Comparison of ENCODE assay signal across 35 cellular contexts in genomic region chr17:12352127-12352526, GRCh38.
"Had no signal": no experiment of that assay in that cellular context is flagged by ENCODE, and none has a peak within 500 bp of the region (broad histone marks: within the 10 kb centered on the region; RNA-seq: fewer than 3 reads in every experiment).

No MANE protein-coding gene starts in this region.

- H3K27ac Mint-ChIP-seq: activated B cell treated with CpG ODN at 0.5 μM for 24 hours; activated CD4-positive, alpha-beta memory T cell treated with anti-CD3 and anti-CD28 coated beads, Interleukin-2, amount 10 ng/mL, durations not matched to agents 7 days and 5 days; activated CD8-positive, alpha-beta memory T cell treated with anti-CD3 and anti-CD28 coated beads, Interleukin-2, amount 10 ng/mL, durations not matched to agents 7 days and 5 days; activated CD8-positive, alpha-beta T cell treated with anti-CD3 and anti-CD28 coated beads, Interleukin-2, amount 10 ng/mL, durations not matched to agents 7 days and 5 days; activated naive CD4-positive, alpha-beta T cell treated with anti-CD3 and anti-CD28 coated beads, Interleukin-2, amount 10 ng/mL, durations not matched to agents 7 days and 5 days; activated naive CD4-positive, alpha-beta T cell treated with anti-CD3 and anti-CD28 coated beads, Interleukin-2, amount 50 U/mL, for 24 hours; activated naive CD8-positive, alpha-beta T cell; activated naive CD8-positive, alpha-beta T cell treated with anti-CD3 and anti-CD28 coated beads, Interleukin-2, amount 10 ng/mL, durations not matched to agents 7 days and 5 days; activated naive CD8-positive, alpha-beta T cell treated with anti-CD3 and anti-CD28 coated beads, Interleukin-2, amount 50 U/mL, for 24 hours; activated T-cell treated with anti-CD3 and anti-CD28 coated beads, Interleukin-2, amount 50 U/mL, for 24 hours; activated T-helper 2 cell treated with anti-CD3 and anti-CD28 coated beads, Interferon-gamma antibody, Interleukin-2, Interleukin-4, amounts not matched to agents 10 μg/mL and 5 μg/mL and 100 μg/mL, durations not matched to agents 14 hours and 24 hours and 36 hours; brain; T-helper 1 cell treated with Interleukin-12 subunit alpha and Interleukin-12 subunit beta and Interleukin-4 antibody, amounts not matched to agents 30 μg/mL and 1 μg/mL, for 36 hours; T-helper 2 cell treated with Interferon-gamma antibody and Interleukin-4, amounts not matched to agents 5 μg/mL and 100 μg/mL, for 36 hours had no signal

- H3K27ac ChIP-seq: ascending aorta, cardiac muscle cell, VCaP had no signal

- H3K4me1 Mint-ChIP-seq: activated B cell treated with CpG ODN at 0.5 μM for 24 hours; activated CD4-positive, alpha-beta memory T cell treated with anti-CD3 and anti-CD28 coated beads, Interleukin-2, amount 10 ng/mL, durations not matched to agents 7 days and 5 days; activated CD8-positive, alpha-beta memory T cell treated with anti-CD3 and anti-CD28 coated beads, Interleukin-2, amount 10 ng/mL, durations not matched to agents 7 days and 5 days; activated naive CD4-positive, alpha-beta T cell treated with anti-CD3 and anti-CD28 coated beads, Interleukin-2, amount 10 ng/mL, durations not matched to agents 7 days and 5 days; activated naive CD4-positive, alpha-beta T cell treated with anti-CD3 and anti-CD28 coated beads, Interleukin-2, amount 50 U/mL, for 24 hours; activated naive CD8-positive, alpha-beta T cell treated with anti-CD3 and anti-CD28 coated beads, Interleukin-2, amount 10 ng/mL, durations not matched to agents 7 days and 5 days; activated naive CD8-positive, alpha-beta T cell treated with anti-CD3 and anti-CD28 coated beads, Interleukin-2, amount 50 U/mL, for 24 hours; brain; central memory CD8-positive, alpha-beta T cell had no signal

- DNase-seq: activated B cell treated with CpG ODN at 0.5 μM for 24 hours; activated CD4-positive, alpha-beta memory T cell treated with anti-CD3 and anti-CD28 coated beads, Interleukin-2, amount 10 ng/mL, durations not matched to agents 7 days and 5 days; activated CD4-positive, alpha-beta T cell treated with anti-CD3 and anti-CD28 coated beads for 4 hours; activated CD4-positive, alpha-beta T cell treated with anti-CD3 and anti-CD28 coated beads, Interleukin-2, amount 50 U/mL, for 1 hour; activated CD4-positive, alpha-beta T cell treated with anti-CD3 and anti-CD28 coated beads, Interleukin-2, amount 50 U/mL, for 4 hours; activated CD4-positive, CD25-positive, alpha-beta regulatory T cell treated with anti-CD3 and anti-CD28 coated beads, Interleukin-2, amount 50 U/mL, for 72 hours; activated CD8-positive, alpha-beta memory T cell treated with anti-CD3 and anti-CD28 coated beads for 24 hours; activated CD8-positive, alpha-beta memory T cell treated with anti-CD3 and anti-CD28 coated beads, Interleukin-2, amount 10 ng/mL, durations not matched to agents 7 days and 5 days; activated CD8-positive, alpha-beta memory T cell treated with anti-CD3 and anti-CD28 coated beads, Interleukin-2, amount 50 U/mL, for 48 hours; activated CD8-positive, alpha-beta T cell treated with anti-CD3 and anti-CD28 coated beads, Interleukin-2, amount 10 ng/mL, durations not matched to agents 7 days and 5 days; activated effector memory CD4-positive, alpha-beta T cell treated with Interleukin-2 at 50 U/mL for 16 hours; activated gamma-delta T cell; activated naive CD4-positive, alpha-beta T cell treated with anti-CD3 and anti-CD28 coated beads, Interleukin-2, amount 10 ng/mL, durations not matched to agents 7 days and 5 days; activated naive CD4-positive, alpha-beta T cell treated with Interleukin-2 at 50 U/mL for 16 hours; activated naive CD8-positive, alpha-beta T cell treated with anti-CD3 and anti-CD28 coated beads, Interleukin-2, amount 10 ng/mL, durations not matched to agents 7 days and 5 days; activated naive CD8-positive, alpha-beta T cell treated with anti-CD3 and anti-CD28 coated beads, Interleukin-2, amount 50 U/mL, for 24 hours; activated T-cell treated with anti-CD3 and anti-CD28 coated beads, Interleukin-2, amount 50 U/mL, for 24 hours; activated T-cell treated with anti-CD3 and anti-CD28 coated beads, Interleukin-2, amount 50 U/mL, for 48 hours; anterior cingulate cortex; caudate nucleus; cerebellar nuclear complex; SW 1271; T-helper 1 cell; T-helper 2 cell; T-helper 9 cell had no signal

- ATAC-seq: activated CD8-positive, alpha-beta memory T cell treated with anti-CD3 and anti-CD28 coated beads, Interleukin-2, amount 10 ng/mL, durations not matched to agents 7 days and 5 days; activated CD8-positive, alpha-beta T cell treated with anti-CD3 and anti-CD28 coated beads, Interleukin-2, amount 10 ng/mL, durations not matched to agents 7 days and 5 days; activated naive CD8-positive, alpha-beta T cell treated with anti-CD3 and anti-CD28 coated beads, Interleukin-2, amount 50 U/mL, for 24 hours had no signal

- H3K4me1 ChIP-seq: ascending aorta had no signal

- H3K9me3 ChIP-seq: ascending aorta had no signal

- H3K27me3 ChIP-seq: ascending aorta, cardiac muscle cell had no signal

- H3K9me3 Mint-ChIP-seq: brain had no signal

- H3K4me3 Mint-ChIP-seq: activated B cell treated with CpG ODN at 0.5 μM for 24 hours; activated CD4-positive, alpha-beta memory T cell treated with anti-CD3 and anti-CD28 coated beads, Interleukin-2, amount 10 ng/mL, durations not matched to agents 7 days and 5 days; activated CD8-positive, alpha-beta memory T cell treated with anti-CD3 and anti-CD28 coated beads, Interleukin-2, amount 10 ng/mL, durations not matched to agents 7 days and 5 days; activated CD8-positive, alpha-beta T cell treated with anti-CD3 and anti-CD28 coated beads, Interleukin-2, amount 10 ng/mL, durations not matched to agents 7 days and 5 days; activated naive CD4-positive, alpha-beta T cell treated with anti-CD3 and anti-CD28 coated beads, Interleukin-2, amount 10 ng/mL, durations not matched to agents 7 days and 5 days; activated naive CD4-positive, alpha-beta T cell treated with anti-CD3 and anti-CD28 coated beads, Interleukin-2, amount 50 U/mL, for 24 hours; activated naive CD8-positive, alpha-beta T cell; activated naive CD8-positive, alpha-beta T cell treated with anti-CD3 and anti-CD28 coated beads, Interleukin-2, amount 10 ng/mL, durations not matched to agents 7 days and 5 days; activated naive CD8-positive, alpha-beta T cell treated with anti-CD3 and anti-CD28 coated beads, Interleukin-2, amount 50 U/mL, for 24 hours; activated T-cell treated with anti-CD3 and anti-CD28 coated beads, Interleukin-2, amount 50 U/mL, for 24 hours; brain; central memory CD8-positive, alpha-beta T cell; T-helper 1 cell treated with Interleukin-12 subunit alpha and Interleukin-12 subunit beta and Interleukin-4 antibody, amounts not matched to agents 30 μg/mL and 1 μg/mL, for 36 hours; T-helper 2 cell treated with Interferon-gamma antibody and Interleukin-4, amounts not matched to agents 5 μg/mL and 100 μg/mL, for 36 hours had no signal

- H3K4me3 ChIP-seq: ascending aorta, cardiac muscle cell had no signal

- H3K36me3 ChIP-seq: ascending aorta, cardiac muscle cell had no signal

- H3K27me3 Mint-ChIP-seq: activated B cell treated with CpG ODN at 0.5 μM for 24 hours; activated CD4-positive, alpha-beta memory T cell treated with anti-CD3 and anti-CD28 coated beads, Interleukin-2, amount 10 ng/mL, durations not matched to agents 7 days and 5 days; activated CD8-positive, alpha-beta memory T cell treated with anti-CD3 and anti-CD28 coated beads, Interleukin-2, amount 10 ng/mL, durations not matched to agents 7 days and 5 days; activated naive CD4-positive, alpha-beta T cell treated with anti-CD3 and anti-CD28 coated beads, Interleukin-2, amount 10 ng/mL, durations not matched to agents 7 days and 5 days; activated naive CD4-positive, alpha-beta T cell treated with anti-CD3 and anti-CD28 coated beads, Interleukin-2, amount 50 U/mL, for 24 hours; activated naive CD8-positive, alpha-beta T cell; activated naive CD8-positive, alpha-beta T cell treated with anti-CD3 and anti-CD28 coated beads, Interleukin-2, amount 10 ng/mL, durations not matched to agents 7 days and 5 days; activated naive CD8-positive, alpha-beta T cell treated with anti-CD3 and anti-CD28 coated beads, Interleukin-2, amount 50 U/mL, for 24 hours; activated T-cell treated with anti-CD3 and anti-CD28 coated beads, Interleukin-2, amount 50 U/mL, for 24 hours; central memory CD8-positive, alpha-beta T cell had no signal

- H3K36me3 Mint-ChIP-seq: activated CD8-positive, alpha-beta memory T cell treated with anti-CD3 and anti-CD28 coated beads, Interleukin-2, amount 10 ng/mL, durations not matched to agents 7 days and 5 days; activated naive CD4-positive, alpha-beta T cell treated with anti-CD3 and anti-CD28 coated beads, Interleukin-2, amount 10 ng/mL, durations not matched to agents 7 days and 5 days; activated naive CD4-positive, alpha-beta T cell treated with anti-CD3 and anti-CD28 coated beads, Interleukin-2, amount 50 U/mL, for 24 hours; activated naive CD8-positive, alpha-beta T cell; activated naive CD8-positive, alpha-beta T cell treated with anti-CD3 and anti-CD28 coated beads, Interleukin-2, amount 10 ng/mL, durations not matched to agents 7 days and 5 days; brain had no signal
